In genomic region chr10:46001187-46001756, GRCh38 we compare ENCODE assay signal across 1 cellular context.
TF ChIP-seq lines count a peak whose summit lies in the region.

No MANE protein-coding gene starts in this region.

TF ChIP-seq in K562, 482 proteins besides CTCF, POLR2A, EP300 and RAD21 (continued from another document and continues in another):
- TF ChIP-seq ZNF639 (CRISPR knock-in tag; conservative IDR thresholded peaks at IDR 0.05 in 1 of 2, IDR thresholded peaks at IDR 0.05 in 1 of 2) (peak in 1 of 2 experiments; percentile 96; a peak in 2 of 4 replicates), SMAD2 (IDR thresholded peaks at IDR 0.05; ENCODE audit: low read depth, low read length) (no peak), NCOA2 (IDR thresholded peaks at IDR 0.05; ENCODE audit: partially characterized antibody in 2 of 2) (peak; percentile 91 to 94), STAT5B (CRISPR knock-in tag; IDR thresholded peaks at IDR 0.05) (no peak), MECOM (CRISPR knock-in tag; IDR thresholded peaks at IDR 0.05) (peak; percentile 66), MYC (IDR thresholded peaks at IDR 0.05; ENCODE audit: low read depth, low read length) (peak; percentile 68), MYC (CRISPR knock-in tag; IDR thresholded peaks at IDR 0.05; ENCODE audit: borderline replicate concordance, low read depth) (no peak), TCF7 (IDR thresholded peaks at IDR 0.05; ENCODE audit: borderline replicate concordance) (no peak), ZEB2 (IDR thresholded peaks at IDR 0.05) (peak; percentile 89), RB1 (IDR thresholded peaks at IDR 0.05; ENCODE audit: low read depth) (peak; percentile 26; the same call in 1 of the 2 replicates), GABPB1 (CRISPR knock-in tag; IDR thresholded peaks at IDR 0.05) (no peak), SAP30 (IDR thresholded peaks at IDR 0.05; ENCODE audit: borderline replicate concordance, insufficient read depth, low read depth, low read length, poor library complexity, severe bottlenecking) (peak; percentile 59), BRCA1 (IDR thresholded peaks at IDR 0.05) (no peak), BRCA1 (CRISPR knock-in tag; IDR thresholded peaks at IDR 0.05) (no peak), CXXC5 (CRISPR knock-in tag; IDR thresholded peaks at IDR 0.05) (peak; percentile 100), POLR2AphosphoS5 (IDR thresholded peaks at IDR 0.05; ENCODE audit: control insufficient read depth, insufficient read depth, low read depth, low read length) (peak; percentile 99), ZKSCAN1 (IDR thresholded peaks at IDR 0.05; ENCODE audit: low read depth, low read length) (0 out of 2 replicates have a peak, but pooled peaks have one; percentile 32), MYNN (IDR thresholded peaks at IDR 0.05) (peak; percentile 77), MYNN (CRISPR knock-in tag; IDR thresholded peaks at IDR 0.05) (no peak), SRSF9 (IDR thresholded peaks at IDR 0.05; ENCODE audit: borderline replicate concordance, low read depth, low read length) (no peak), MEF2A (IDR thresholded peaks at IDR 0.05; ENCODE audit: control insufficient read depth, low read depth, low read length) (peak; percentile 20; the same call in 1 of the 2 replicates), RBM25 (IDR thresholded peaks at IDR 0.05; ENCODE audit: low read depth, low read length, severe bottlenecking) (no peak), GATAD2A (IDR thresholded peaks at IDR 0.05) (peak; percentile 57; the same call in 1 of the 2 replicates), MCM3 (IDR thresholded peaks at IDR 0.05) (no peak), COPS2 (conservative IDR thresholded peaks at IDR 0.05) (no peak), AFF4 (CRISPR knock-in tag; IDR thresholded peaks at IDR 0.05) (no peak), MTA1 (IDR thresholded peaks at IDR 0.05; ENCODE audit: borderline replicate concordance) (peak; percentile 93), ESRRA (IDR thresholded peaks at IDR 0.05; ENCODE audit: borderline replicate concordance, low read depth) (peak; percentile 68; the same call in 1 of the 2 replicates), HOXB6 (CRISPR knock-in tag; IDR thresholded peaks at IDR 0.05; ENCODE audit: borderline replicate concordance) (no peak), MGA (IDR thresholded peaks at IDR 0.05) (peak; percentile 51), ZNF384 (IDR thresholded peaks at IDR 0.05; ENCODE audit: low read depth, low read length) (no peak), NR4A1 (CRISPR knock-in tag; IDR thresholded peaks at IDR 0.05) (no peak), NR4A1 (tag; IDR thresholded peaks at IDR 0.05) (peak; percentile 96), CHCHD3 (CRISPR knock-in tag; IDR thresholded peaks at IDR 0.05) (no peak), BACH1 (tag; IDR thresholded peaks at IDR 0.05) (peak; percentile 80; the same call in 1 of the 2 replicates), RFX1 (IDR thresholded peaks at IDR 0.05) (peak; percentile 65)
- TF ChIP-seq, protein P1, sequence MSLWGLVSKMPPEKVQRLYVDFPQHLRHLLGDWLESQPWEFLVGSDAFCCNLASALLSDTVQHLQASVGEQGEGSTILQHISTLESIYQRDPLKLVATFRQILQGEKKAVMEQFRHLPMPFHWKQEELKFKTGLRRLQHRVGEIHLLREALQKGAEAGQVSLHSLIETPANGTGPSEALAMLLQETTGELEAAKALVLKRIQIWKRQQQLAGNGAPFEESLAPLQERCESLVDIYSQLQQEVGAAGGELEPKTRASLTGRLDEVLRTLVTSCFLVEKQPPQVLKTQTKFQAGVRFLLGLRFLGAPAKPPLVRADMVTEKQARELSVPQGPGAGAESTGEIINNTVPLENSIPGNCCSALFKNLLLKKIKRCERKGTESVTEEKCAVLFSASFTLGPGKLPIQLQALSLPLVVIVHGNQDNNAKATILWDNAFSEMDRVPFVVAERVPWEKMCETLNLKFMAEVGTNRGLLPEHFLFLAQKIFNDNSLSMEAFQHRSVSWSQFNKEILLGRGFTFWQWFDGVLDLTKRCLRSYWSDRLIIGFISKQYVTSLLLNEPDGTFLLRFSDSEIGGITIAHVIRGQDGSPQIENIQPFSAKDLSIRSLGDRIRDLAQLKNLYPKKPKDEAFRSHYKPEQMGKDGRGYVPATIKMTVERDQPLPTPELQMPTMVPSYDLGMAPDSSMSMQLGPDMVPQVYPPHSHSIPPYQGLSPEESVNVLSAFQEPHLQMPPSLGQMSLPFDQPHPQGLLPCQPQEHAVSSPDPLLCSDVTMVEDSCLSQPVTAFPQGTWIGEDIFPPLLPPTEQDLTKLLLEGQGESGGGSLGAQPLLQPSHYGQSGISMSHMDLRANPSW (CRISPR knock-in tag; IDR thresholded peaks at IDR 0.05), result no peak
- TF ChIP-seq, protein P2, sequence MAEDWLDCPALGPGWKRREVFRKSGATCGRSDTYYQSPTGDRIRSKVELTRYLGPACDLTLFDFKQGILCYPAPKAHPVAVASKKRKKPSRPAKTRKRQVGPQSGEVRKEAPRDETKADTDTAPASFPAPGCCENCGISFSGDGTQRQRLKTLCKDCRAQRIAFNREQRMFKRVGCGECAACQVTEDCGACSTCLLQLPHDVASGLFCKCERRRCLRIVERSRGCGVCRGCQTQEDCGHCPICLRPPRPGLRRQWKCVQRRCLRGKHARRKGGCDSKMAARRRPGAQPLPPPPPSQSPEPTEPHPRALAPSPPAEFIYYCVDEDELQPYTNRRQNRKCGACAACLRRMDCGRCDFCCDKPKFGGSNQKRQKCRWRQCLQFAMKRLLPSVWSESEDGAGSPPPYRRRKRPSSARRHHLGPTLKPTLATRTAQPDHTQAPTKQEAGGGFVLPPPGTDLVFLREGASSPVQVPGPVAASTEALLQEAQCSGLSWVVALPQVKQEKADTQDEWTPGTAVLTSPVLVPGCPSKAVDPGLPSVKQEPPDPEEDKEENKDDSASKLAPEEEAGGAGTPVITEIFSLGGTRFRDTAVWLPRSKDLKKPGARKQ (CRISPR knock-in tag; IDR thresholded peaks at IDR 0.05), result no peak
- TF ChIP-seq, protein P3, sequence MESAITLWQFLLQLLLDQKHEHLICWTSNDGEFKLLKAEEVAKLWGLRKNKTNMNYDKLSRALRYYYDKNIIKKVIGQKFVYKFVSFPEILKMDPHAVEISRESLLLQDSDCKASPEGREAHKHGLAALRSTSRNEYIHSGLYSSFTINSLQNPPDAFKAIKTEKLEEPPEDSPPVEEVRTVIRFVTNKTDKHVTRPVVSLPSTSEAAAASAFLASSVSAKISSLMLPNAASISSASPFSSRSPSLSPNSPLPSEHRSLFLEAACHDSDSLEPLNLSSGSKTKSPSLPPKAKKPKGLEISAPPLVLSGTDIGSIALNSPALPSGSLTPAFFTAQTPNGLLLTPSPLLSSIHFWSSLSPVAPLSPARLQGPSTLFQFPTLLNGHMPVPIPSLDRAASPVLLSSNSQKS (CRISPR knock-in tag; IDR thresholded peaks at IDR 0.05), result no peak
